In genomic region chr4:17115546-17115945, GRCh38 we compare ENCODE assay signal across 27 cellular contexts.
"Had no signal": no experiment of that assay in that cellular context is flagged by ENCODE, and none has a peak within 500 bp of the region (broad histone marks: within the 10 kb centered on the region; RNA-seq: fewer than 3 reads in every experiment).

No MANE protein-coding gene starts in this region.

- H3K27me3 ChIP-seq: adrenal gland, body of pancreas, cardiac muscle cell, neutrophil, ovary, right lobe of liver, upper lobe of right lung had no signal

- H3K4me1 ChIP-seq: adrenal gland, body of pancreas, left ventricle myocardium inferior, right lobe of liver, upper lobe of right lung had no signal

- DNase-seq: activated CD4-positive, alpha-beta T cell treated with anti-CD3 and anti-CD28 coated beads for 48 hours; activated CD4-positive, alpha-beta T cell treated with anti-CD3 and anti-CD28 coated beads, Interleukin-2, amount 50 U/mL, for 48 hours; activated CD8-positive, alpha-beta memory T cell treated with anti-CD3 and anti-CD28 coated beads for 24 hours; activated effector memory CD4-positive, alpha-beta T cell treated with anti-CD3 and anti-CD28 coated beads, Interleukin-2, amount 50 U/mL, for 16 hours; activated naive CD4-positive, alpha-beta T cell treated with anti-CD3 and anti-CD28 coated beads for 36 hours; activated naive CD8-positive, alpha-beta T cell treated with anti-CD3 and anti-CD28 coated beads for 36 hours; adrenal gland; aorta; body of pancreas; effector memory CD8-positive, alpha-beta T cell; foreskin fibroblast; head of caudate nucleus; hippocampal formation; left ventricle myocardium inferior; ovary; right lobe of liver; stimulated activated CD4-positive, alpha-beta T cell treated with anti-CD3 and anti-CD28 coated beads, Interleukin-12 subunit alpha, Interleukin-12 subunit beta, amount 100 ng/mL, for 4 hours; stimulated activated CD4-positive, alpha-beta T cell treated with anti-CD3 and anti-CD28 coated beads, Interleukin-4, amount 100 ng/mL, for 24 hours; stimulated activated naive CD8-positive, alpha-beta T cell treated with anti-CD3 and anti-CD28 coated beads, Interleukin-15, amount 100 ng/mL, for 72 hours; substantia nigra; T-helper 1 cell; upper lobe of right lung had no signal

- H3K27ac ChIP-seq: adrenal gland, body of pancreas, cardiac muscle cell, coronary artery, left ventricle myocardium inferior, neutrophil, ovary, right lobe of liver, upper lobe of right lung, VCaP had no signal

- H3K4me3 ChIP-seq: adrenal gland, body of pancreas, cardiac muscle cell, coronary artery, left ventricle myocardium inferior, lung, ovary, right lobe of liver, upper lobe of right lung had no signal

- H3K36me3 ChIP-seq: adrenal gland, cardiac muscle cell, left ventricle myocardium inferior, neutrophil, ovary, right lobe of liver, upper lobe of right lung had no signal

- H3K9me3 ChIP-seq: adrenal gland, body of pancreas, neutrophil, ovary, right lobe of liver had no signal
